In genomic region chr13:28337196-28338045, GRCh38 we compare ENCODE assay signal across 13 cellular contexts.
DNase-seq lines count a peak whose midpoint lies in the region; ATAC-seq and TF ChIP-seq lines count a peak whose summit lies in the region.
"Had no signal": no experiment of that assay in that cellular context is flagged by ENCODE, and none has a peak within 500 bp of the region (broad histone marks: within the 10 kb centered on the region; RNA-seq: fewer than 3 reads in every experiment).

No MANE protein-coding gene starts in this region.

- POLR2A ChIA-PET in naive thymus-derived CD4-positive, alpha-beta T cell (lab: Charles Lee) = interaction anchor here (0.6 kb wide), 1 partner anchor 8 kb away, joined by 3 read pairs; no protein-coding TSS in a partner anchor
- POLR2A ChIA-PET in WTC11 (lab: Charles Lee) = no interaction called here

- H3K4me3 Mint-ChIP-seq in GM23338 (no peak overlapping the region), WTC11 (no peak overlapping the region)
- no peak overlapping the region for H3K4me3 Mint-ChIP-seq in natural killer cell treated with Interleukin-12 subunit alpha and Interleukin-12 subunit beta and Interleukin-15 and Interleukin-18, amount 100 ng/mL, for 72 hours
- H3K4me3 Mint-ChIP-seq in naive thymus-derived CD4-positive, alpha-beta T cell = no peak overlapping the region
- H3K4me3 Mint-ChIP-seq: natural killer cell had no signal

- H3K9me3 ChIP-seq in naive thymus-derived CD4-positive, alpha-beta T cell (ENCODE audit: control insufficient read depth in 2 of 3, low read length in 3 of 3) = no peaks in the 10 kb centered on the region
- H3K9me3 ChIP-seq: HAP-1, upper lobe of right lung had no signal

- H3K9me3 Mint-ChIP-seq in GM23338 (no peaks in the 10 kb centered on the region), WTC11 (no peaks in the 10 kb centered on the region)
- no peaks in the 10 kb centered on the region for H3K9me3 Mint-ChIP-seq in natural killer cell treated with Interleukin-12 subunit alpha and Interleukin-12 subunit beta and Interleukin-15 and Interleukin-18, amount 100 ng/mL, for 72 hours
- no peaks in the 10 kb centered on the region for H3K9me3 Mint-ChIP-seq in naive thymus-derived CD4-positive, alpha-beta T cell
- H3K9me3 Mint-ChIP-seq: natural killer cell had no signal

- H4K20me1 ChIP-seq in GM23338 (replicated peaks; ENCODE audit: insufficient read depth) = no peaks in the 10 kb centered on the region

- H3K4me3 ChIP-seq in GM23338 (no peak overlapping the region), skeletal muscle cell (ENCODE audit: low read depth, low read length) (no peak overlapping the region)
- no peak overlapping the region for H3K4me3 ChIP-seq in naive thymus-derived CD4-positive, alpha-beta T cell (ENCODE audit: low read length)
- H3K4me3 ChIP-seq: HAP-1, upper lobe of right lung had no signal

- CTCF ChIA-PET in naive thymus-derived CD4-positive, alpha-beta T cell (lab: Charles Lee) = interaction anchor here (0.5 kb wide), 1 partner anchor 197 kb away, joined by 3 read pairs; no protein-coding TSS in a partner anchor
- CTCF ChIA-PET in WTC11 (lab: Charles Lee) = interaction anchor here (0.8 kb wide), 1 partner anchor 13 kb away, joined by 3 read pairs; no protein-coding TSS in a partner anchor

- intact Hi-C loops in Right ventricle myocardium superior (cut with DNase I) = no loop called here
- intact Hi-C loops in naive thymus-derived CD4-positive, alpha-beta T cell (cut with micrococcal nuclease) = no loop called here

- ATAC-seq in GM23338 (no peak), SK-N-SH treated with all-trans-retinoic acid at 6 μM for 48 hours (peak; percentile 62), Right ventricle myocardium superior (ENCODE audit: poor library complexity) (peak; percentile 55), GM21515 (IDR thresholded peaks at IDR 0.05; ENCODE audit: unreplicated experiment) (no peak), WTC11 (no peak)
- ATAC-seq in natural killer cell treated with Interleukin-12 subunit alpha and Interleukin-12 subunit beta and Interleukin-15 and Interleukin-18, amount 100 ng/mL, for 72 hours = no peak
- ATAC-seq in naive thymus-derived CD4-positive, alpha-beta T cell = no peak
- ATAC-seq: natural killer cell, upper lobe of right lung had no signal

- H3K36me3 Mint-ChIP-seq in GM23338 (ENCODE audit: low read depth) (peaks cover 26% of the 10 kb centered on the region), WTC11 (peaks cover 41% of the 10 kb centered on the region)
- H3K36me3 Mint-ChIP-seq in natural killer cell treated with Interleukin-12 subunit alpha and Interleukin-12 subunit beta and Interleukin-15 and Interleukin-18, amount 100 ng/mL, for 72 hours = no peaks in the 10 kb centered on the region
- H3K36me3 Mint-ChIP-seq in naive thymus-derived CD4-positive, alpha-beta T cell = peaks cover 0 to 5% (median 0%) of the 10 kb centered on the region in 5 donors
- H3K36me3 Mint-ChIP-seq: natural killer cell had no signal

- DNase-seq in GM23338 (ENCODE audit: low spot score) (no peak), Right ventricle myocardium superior (no peak), skeletal muscle cell (ENCODE audit: low read depth) (peak; percentile 68), WTC11 (ENCODE audit: low spot score) (no peak)
- DNase-seq in natural killer cell treated with Interleukin-12 subunit alpha and Interleukin-12 subunit beta and Interleukin-15 and Interleukin-18, amount 100 ng/mL, for 72 hours (ENCODE audit: low spot score) = no peak
- no peak for DNase-seq in naive thymus-derived CD4-positive, alpha-beta T cell
- DNase-seq: activated T-cell treated with anti-CD3 and anti-CD28 coated beads, Interleukin-2, amount 50 U/mL, for 1 hour; natural killer cell; stimulated activated CD4-positive, alpha-beta T cell treated with anti-CD3 and anti-CD28 coated beads, Interleukin-4, amount 100 ng/mL, for 4 hours; upper lobe of right lung had no signal

- no peaks in the 10 kb centered on the region for H3K27me3 ChIP-seq in GM23338 (ENCODE audit: insufficient read depth)
- H3K27me3 ChIP-seq in naive thymus-derived CD4-positive, alpha-beta T cell (ENCODE audit: control insufficient read depth in 2 of 2, insufficient read depth in 2 of 2, low read length in 2 of 2) = no peaks in the 10 kb centered on the region
- H3K27me3 ChIP-seq: upper lobe of right lung had no signal

- H3K36me3 ChIP-seq in GM23338 (ENCODE audit: insufficient read depth) = peaks cover 22% of the 10 kb centered on the region; the same call in 1 of the 2 replicates
- no peaks in the 10 kb centered on the region for H3K36me3 ChIP-seq in naive thymus-derived CD4-positive, alpha-beta T cell (ENCODE audit: control insufficient read depth in 2 of 3, insufficient read depth in 3 of 3, low read length in 3 of 3)
- H3K36me3 ChIP-seq: HAP-1, upper lobe of right lung had no signal

- no peak overlapping the region for H3K4me2 ChIP-seq in GM23338

- H3K27ac Mint-ChIP-seq in GM23338 = 0 out of 2 replicates have a peak overlapping the region, but pooled peaks have one; percentile 26
- H3K27ac Mint-ChIP-seq in natural killer cell treated with Interleukin-12 subunit alpha and Interleukin-12 subunit beta and Interleukin-15 and Interleukin-18, amount 100 ng/mL, for 72 hours = no peak overlapping the region
- no peak overlapping the region for H3K27ac Mint-ChIP-seq in naive thymus-derived CD4-positive, alpha-beta T cell
- no peak overlapping the region for H3K27ac Mint-ChIP-seq in WTC11
- H3K27ac Mint-ChIP-seq: natural killer cell had no signal

- no peaks in the 10 kb centered on the region for H3K9me2 ChIP-seq in GM23338 (ENCODE audit: insufficient read depth)

- no peaks in the 10 kb centered on the region for H3K4me1 ChIP-seq in GM23338 (ENCODE audit: insufficient read depth)
- H3K4me1 ChIP-seq in naive thymus-derived CD4-positive, alpha-beta T cell (ENCODE audit: control insufficient read depth in 2 of 2, insufficient read depth in 2 of 2, low read length in 2 of 2) = no peaks in the 10 kb centered on the region

- TF ChIP-seq CTCF in GM23338 (conservative IDR thresholded peaks at IDR 0.05; ENCODE audit: low read depth in 2 of 2) (no peak), WTC11 (IDR thresholded peaks at IDR 0.05) (no peak)

- no peaks in the 10 kb centered on the region for H3F3A ChIP-seq in GM23338 (replicated peaks; ENCODE audit: low read depth)

- no peaks in the 10 kb centered on the region for H3K79me2 ChIP-seq in GM23338 (replicated peaks; ENCODE audit: insufficient read depth)

- no peak overlapping the region for H3K27ac ChIP-seq in GM23338 (ENCODE audit: low read depth)
- H3K27ac ChIP-seq in naive thymus-derived CD4-positive, alpha-beta T cell (ENCODE audit: low read depth, low read length) = no peak overlapping the region
- H3K27ac ChIP-seq: upper lobe of right lung had no signal

- no peaks in the 10 kb centered on the region; the same call in 2 of the 3 replicates for H3K4me1 Mint-ChIP-seq in GM23338
- peaks cover 0 to 2% of the 10 kb centered on the region in 2 donors for H3K4me1 Mint-ChIP-seq in natural killer cell treated with Interleukin-12 subunit alpha and Interleukin-12 subunit beta and Interleukin-15 and Interleukin-18, amount 100 ng/mL, for 72 hours (ENCODE audit: low read depth in 2 of 2)
- peaks cover 0 to 5% (median 4%) of the 10 kb centered on the region in 7 donors for H3K4me1 Mint-ChIP-seq in naive thymus-derived CD4-positive, alpha-beta T cell
- no peaks in the 10 kb centered on the region for H3K4me1 Mint-ChIP-seq in WTC11
- H3K4me1 Mint-ChIP-seq: natural killer cell had no signal

- H3K27me3 Mint-ChIP-seq in GM23338 (ENCODE audit: insufficient read depth, low read depth, poor library complexity) (no peaks in the 10 kb centered on the region), WTC11 (ENCODE audit: low read depth) (no peaks in the 10 kb centered on the region)
- H3K27me3 Mint-ChIP-seq in natural killer cell treated with Interleukin-12 subunit alpha and Interleukin-12 subunit beta and Interleukin-15 and Interleukin-18, amount 100 ng/mL, for 72 hours = peaks cover 22 to 37% of the 10 kb centered on the region in 2 donors
- H3K27me3 Mint-ChIP-seq in naive thymus-derived CD4-positive, alpha-beta T cell = peaks cover 0 to 14% (median 0%) of the 10 kb centered on the region in 5 donors

- H2AFZ ChIP-seq in GM23338 = no peak overlapping the region

TF ChIP-seq in WTC11, 78 proteins besides CTCF, POLR2A, EP300 and RAD21 (continues in another document):
- TF ChIP-seq TEAD4 (CRISPR knock-in tag; IDR thresholded peaks at IDR 0.05) (no peak), TCF7 (CRISPR knock-in tag; IDR thresholded peaks at IDR 0.05; ENCODE audit: low read depth) (no peak), SOX15 (CRISPR knock-in tag; IDR thresholded peaks at IDR 0.05) (no peak), ZNF121 (CRISPR knock-in tag; IDR thresholded peaks at IDR 0.05) (no peak), USF2 (CRISPR knock-in tag; IDR thresholded peaks at IDR 0.05) (no peak), TEAD1 (CRISPR knock-in tag; IDR thresholded peaks at IDR 0.05) (no peak), ZNF396 (CRISPR knock-in tag; IDR thresholded peaks at IDR 0.05; ENCODE audit: borderline replicate concordance) (no peak), FOXJ3 (CRISPR knock-in tag; IDR thresholded peaks at IDR 0.05; ENCODE audit: borderline replicate concordance) (no peak), FOXK1 (CRISPR knock-in tag; IDR thresholded peaks at IDR 0.05) (no peak), ZNF263 (CRISPR knock-in tag; IDR thresholded peaks at IDR 0.05; ENCODE audit: low read depth) (no peak), FOXP1 (CRISPR knock-in tag; IDR thresholded peaks at IDR 0.05; ENCODE audit: borderline replicate concordance) (no peak), SP1 (CRISPR knock-in tag; conservative IDR thresholded peaks at IDR 0.05) (no peak), MAX (CRISPR knock-in tag; IDR thresholded peaks at IDR 0.05) (no peak)

Comparison
In these comparisons a context has a peak if more than half of its experiments do, and no peak if none do; other contexts are left out.
1. ATAC-seq: peak in SK-N-SH treated with all-trans-retinoic acid at 6 μM for 48 hours (single experiment) and Right ventricle myocardium superior (single experiment); none in GM23338 (single experiment), natural killer cell treated with Interleukin-12 subunit alpha and Interleukin-12 subunit beta and Interleukin-15 and Interleukin-18, amount 100 ng/mL, for 72 hours (0 of 2), GM21515 (single experiment), naive thymus-derived CD4-positive, alpha-beta T cell (single experiment) and WTC11 (single experiment).